Comparison of ENCODE assay signal across 1 cellular context in the genomic region with DNA sequence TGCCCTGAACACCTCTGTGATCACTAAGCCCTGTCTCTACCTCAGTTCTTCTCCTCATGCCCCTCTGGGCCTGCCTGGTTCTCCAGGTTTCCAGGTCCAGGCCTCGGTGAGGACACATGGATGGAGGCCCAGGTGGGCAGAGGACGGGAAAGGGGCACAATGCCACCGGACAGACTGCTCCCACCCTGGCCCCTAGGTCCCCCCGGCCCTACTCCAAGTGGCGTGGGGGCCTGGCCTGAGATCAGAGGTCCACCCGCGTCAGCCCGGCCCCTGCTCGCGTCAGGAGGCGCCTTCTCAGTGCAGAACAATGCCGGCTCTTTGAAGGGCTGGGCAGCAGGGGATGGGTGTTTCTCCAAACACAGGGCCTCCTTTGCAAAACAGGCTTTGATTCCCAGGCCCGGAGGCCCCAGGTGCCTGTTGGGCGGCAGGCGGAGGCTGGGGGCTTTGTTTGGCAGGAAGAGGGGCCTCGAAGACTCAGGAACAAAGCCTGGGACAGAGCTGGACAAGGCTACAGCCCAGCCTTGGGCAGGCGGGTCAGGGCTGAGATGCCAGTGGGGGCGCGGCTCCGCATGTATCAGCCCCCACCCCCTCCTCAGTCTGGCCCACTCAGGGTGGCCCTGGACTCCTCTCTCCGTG.
TF ChIP-seq lines count a peak whose summit lies in the region.

No MANE protein-coding gene starts in this region.

TF ChIP-seq in HepG2, 621 proteins besides CTCF, POLR2A, EP300 and RAD21 (continued from another document and continues in another):
- TF ChIP-seq RERE (CRISPR knock-in tag; IDR thresholded peaks at IDR 0.05; ENCODE audit: low read depth) (peak; percentile 45; the same call in 1 of the 2 replicates), ZNF460 (CRISPR knock-in tag; IDR thresholded peaks at IDR 0.05; ENCODE audit: borderline replicate concordance) (no peak), ADNP (CRISPR knock-in tag; IDR thresholded peaks at IDR 0.05) (no peak), ZNF570 (CRISPR knock-in tag; IDR thresholded peaks at IDR 0.05; ENCODE audit: borderline replicate concordance) (no peak), HNRNPUL1 (IDR thresholded peaks at IDR 0.05; ENCODE audit: low read depth, low read length) (no peak), TBX2 (CRISPR knock-in tag; IDR thresholded peaks at IDR 0.05; ENCODE audit: borderline replicate concordance) (peak; percentile 96), ZNF572 (CRISPR knock-in tag; IDR thresholded peaks at IDR 0.05) (no peak), SIX4 (CRISPR knock-in tag; IDR thresholded peaks at IDR 0.05) (no peak; the same call in 1 of the 2 replicates), ZNF563 (CRISPR knock-in tag; IDR thresholded peaks at IDR 0.05) (no peak), ZNF839 (CRISPR knock-in tag; IDR thresholded peaks at IDR 0.05; ENCODE audit: borderline replicate concordance) (no peak), SMAD3 (CRISPR knock-in tag; IDR thresholded peaks at IDR 0.05) (no peak; the same call in 1 of the 2 replicates), ARNT (IDR thresholded peaks at IDR 0.05) (no peak), ZNF891 (CRISPR knock-in tag; IDR thresholded peaks at IDR 0.05) (no peak), RBAK (CRISPR knock-in tag; IDR thresholded peaks at IDR 0.05) (no peak), ZFP36 (IDR thresholded peaks at IDR 0.05; ENCODE audit: borderline replicate concordance, low read depth, low read length, partially characterized antibody) (no peak), ZNF543 (CRISPR knock-in tag; IDR thresholded peaks at IDR 0.05) (peak; percentile 91), STAT5B (CRISPR knock-in tag; IDR thresholded peaks at IDR 0.05) (no peak; the same call in none of the 2 replicates), ZNF296 (CRISPR knock-in tag; conservative IDR thresholded peaks at IDR 0.05) (0 out of 2 replicates have a peak, but pooled peaks have one; percentile 33), HES4 (CRISPR knock-in tag; IDR thresholded peaks at IDR 0.05; ENCODE audit: borderline replicate concordance) (no peak; the same call in 1 of the 2 replicates), ZBTB21 (CRISPR knock-in tag; IDR thresholded peaks at IDR 0.05) (0 out of 2 replicates have a peak, but pooled peaks have one; percentile 24), HHEX (CRISPR knock-in tag; IDR thresholded peaks at IDR 0.05) (no peak), ZSCAN12 (CRISPR knock-in tag; IDR thresholded peaks at IDR 0.05) (no peak), E2F5 (CRISPR knock-in tag; conservative IDR thresholded peaks at IDR 0.05) (no peak), NPAS2 (CRISPR knock-in tag; IDR thresholded peaks at IDR 0.05; ENCODE audit: borderline replicate concordance) (no peak), ZNF784 (CRISPR knock-in tag; IDR thresholded peaks at IDR 0.05; ENCODE audit: borderline replicate concordance) (no peak), ZNF605 (CRISPR knock-in tag; IDR thresholded peaks at IDR 0.05) (peak; percentile 84)
- TF ChIP-seq, protein P1, sequence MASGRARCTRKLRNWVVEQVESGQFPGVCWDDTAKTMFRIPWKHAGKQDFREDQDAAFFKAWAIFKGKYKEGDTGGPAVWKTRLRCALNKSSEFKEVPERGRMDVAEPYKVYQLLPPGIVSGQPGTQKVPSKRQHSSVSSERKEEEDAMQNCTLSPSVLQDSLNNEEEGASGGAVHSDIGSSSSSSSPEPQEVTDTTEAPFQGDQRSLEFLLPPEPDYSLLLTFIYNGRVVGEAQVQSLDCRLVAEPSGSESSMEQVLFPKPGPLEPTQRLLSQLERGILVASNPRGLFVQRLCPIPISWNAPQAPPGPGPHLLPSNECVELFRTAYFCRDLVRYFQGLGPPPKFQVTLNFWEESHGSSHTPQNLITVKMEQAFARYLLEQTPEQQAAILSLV (CRISPR knock-in tag; IDR thresholded peaks at IDR 0.05; ENCODE audit: borderline replicate concordance): peak; percentile 20; the same call in 1 of the 2 replicates
- TF ChIP-seq, protein P2, sequence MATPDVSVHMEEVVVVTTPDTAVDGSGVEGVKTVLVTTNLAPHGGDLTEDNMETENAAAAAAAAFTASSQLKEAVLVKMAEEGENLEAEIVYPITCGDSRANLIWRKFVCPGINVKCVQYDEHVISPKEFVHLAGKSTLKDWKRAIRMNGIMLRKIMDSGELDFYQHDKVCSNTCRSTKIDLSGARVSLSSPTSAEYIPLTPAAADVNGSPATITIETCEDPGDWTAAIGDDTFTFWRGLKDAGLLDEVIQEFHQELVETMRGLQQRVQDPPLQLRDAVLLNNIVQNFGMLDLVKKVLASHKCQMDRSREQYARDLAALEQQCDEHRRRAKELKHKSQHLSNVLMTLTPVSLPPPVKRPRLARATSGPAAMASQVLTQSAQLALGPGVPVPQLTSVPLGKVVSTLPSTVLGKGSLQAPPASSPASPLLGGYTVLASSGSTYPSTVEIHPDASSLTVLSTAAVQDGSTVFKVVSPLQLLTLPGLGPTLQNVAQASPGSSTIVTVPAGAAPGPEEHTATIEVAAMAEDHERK (CRISPR knock-in tag; IDR thresholded peaks at IDR 0.05; ENCODE audit: low read depth): no peak
- TF ChIP-seq, protein P3, sequence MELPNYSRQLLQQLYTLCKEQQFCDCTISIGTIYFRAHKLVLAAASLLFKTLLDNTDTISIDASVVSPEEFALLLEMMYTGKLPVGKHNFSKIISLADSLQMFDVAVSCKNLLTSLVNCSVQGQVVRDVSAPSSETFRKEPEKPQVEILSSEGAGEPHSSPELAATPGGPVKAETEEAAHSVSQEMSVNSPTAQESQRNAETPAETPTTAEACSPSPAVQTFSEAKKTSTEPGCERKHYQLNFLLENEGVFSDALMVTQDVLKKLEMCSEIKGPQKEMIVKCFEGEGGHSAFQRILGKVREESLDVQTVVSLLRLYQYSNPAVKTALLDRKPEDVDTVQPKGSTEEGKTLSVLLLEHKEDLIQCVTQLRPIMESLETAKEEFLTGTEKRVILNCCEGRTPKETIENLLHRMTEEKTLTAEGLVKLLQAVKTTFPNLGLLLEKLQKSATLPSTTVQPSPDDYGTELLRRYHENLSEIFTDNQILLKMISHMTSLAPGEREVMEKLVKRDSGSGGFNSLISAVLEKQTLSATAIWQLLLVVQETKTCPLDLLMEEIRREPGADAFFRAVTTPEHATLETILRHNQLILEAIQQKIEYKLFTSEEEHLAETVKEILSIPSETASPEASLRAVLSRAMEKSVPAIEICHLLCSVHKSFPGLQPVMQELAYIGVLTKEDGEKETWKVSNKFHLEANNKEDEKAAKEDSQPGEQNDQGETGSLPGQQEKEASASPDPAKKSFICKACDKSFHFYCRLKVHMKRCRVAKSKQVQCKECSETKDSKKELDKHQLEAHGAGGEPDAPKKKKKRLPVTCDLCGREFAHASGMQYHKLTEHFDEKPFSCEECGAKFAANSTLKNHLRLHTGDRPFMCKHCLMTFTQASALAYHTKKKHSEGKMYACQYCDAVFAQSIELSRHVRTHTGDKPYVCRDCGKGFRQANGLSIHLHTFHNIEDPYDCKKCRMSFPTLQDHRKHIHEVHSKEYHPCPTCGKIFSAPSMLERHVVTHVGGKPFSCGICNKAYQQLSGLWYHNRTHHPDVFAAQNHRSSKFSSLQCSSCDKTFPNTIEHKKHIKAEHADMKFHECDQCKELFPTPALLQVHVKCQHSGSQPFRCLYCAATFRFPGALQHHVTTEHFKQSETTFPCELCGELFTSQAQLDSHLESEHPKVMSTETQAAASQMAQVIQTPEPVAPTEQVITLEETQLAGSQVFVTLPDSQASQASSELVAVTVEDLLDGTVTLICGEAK (IDR thresholded peaks at IDR 0.05): no peak
- TF ChIP-seq, protein P3 (CRISPR knock-in tag; IDR thresholded peaks at IDR 0.05): peak; percentile 51; the same call in 1 of the 2 replicates
- TF ChIP-seq, protein P4, sequence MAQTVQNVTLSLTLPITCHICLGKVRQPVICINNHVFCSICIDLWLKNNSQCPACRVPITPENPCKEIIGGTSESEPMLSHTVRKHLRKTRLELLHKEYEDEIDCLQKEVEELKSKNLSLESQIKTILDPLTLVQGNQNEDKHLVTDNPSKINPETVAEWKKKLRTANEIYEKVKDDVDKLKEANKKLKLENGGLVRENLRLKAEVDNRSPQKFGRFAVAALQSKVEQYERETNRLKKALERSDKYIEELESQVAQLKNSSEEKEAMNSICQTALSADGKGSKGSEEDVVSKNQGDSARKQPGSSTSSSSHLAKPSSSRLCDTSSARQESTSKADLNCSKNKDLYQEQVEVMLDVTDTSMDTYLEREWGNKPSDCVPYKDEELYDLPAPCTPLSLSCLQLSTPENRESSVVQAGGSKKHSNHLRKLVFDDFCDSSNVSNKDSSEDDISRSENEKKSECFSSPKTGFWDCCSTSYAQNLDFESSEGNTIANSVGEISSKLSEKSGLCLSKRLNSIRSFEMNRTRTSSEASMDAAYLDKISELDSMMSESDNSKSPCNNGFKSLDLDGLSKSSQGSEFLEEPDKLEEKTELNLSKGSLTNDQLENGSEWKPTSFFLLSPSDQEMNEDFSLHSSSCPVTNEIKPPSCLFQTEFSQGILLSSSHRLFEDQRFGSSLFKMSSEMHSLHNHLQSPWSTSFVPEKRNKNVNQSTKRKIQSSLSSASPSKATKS (CRISPR knock-in tag; IDR thresholded peaks at IDR 0.05): no peak
